1 cellular context compared by ENCODE assay signal in genomic region chr12:64186789-64187188, GRCh38.
TF ChIP-seq lines count a peak whose summit lies in the region.

No MANE protein-coding gene starts in this region.

TF ChIP-seq in SK-N-SH treated with all-trans-retinoic acid at 6 μM for 48 hours, 23 proteins besides CTCF, POLR2A, EP300 and RAD21 (continued from another document):
- TF ChIP-seq CSRNP3 (CRISPR knock-in tag; IDR thresholded peaks at IDR 0.05) (no peak), ZFP3 (CRISPR knock-in tag; IDR thresholded peaks at IDR 0.05) (no peak), ISL1 (CRISPR knock-in tag; IDR thresholded peaks at IDR 0.05) (no peak)
